ENCODE assay signal across 17 cellular contexts in the genomic region with DNA sequence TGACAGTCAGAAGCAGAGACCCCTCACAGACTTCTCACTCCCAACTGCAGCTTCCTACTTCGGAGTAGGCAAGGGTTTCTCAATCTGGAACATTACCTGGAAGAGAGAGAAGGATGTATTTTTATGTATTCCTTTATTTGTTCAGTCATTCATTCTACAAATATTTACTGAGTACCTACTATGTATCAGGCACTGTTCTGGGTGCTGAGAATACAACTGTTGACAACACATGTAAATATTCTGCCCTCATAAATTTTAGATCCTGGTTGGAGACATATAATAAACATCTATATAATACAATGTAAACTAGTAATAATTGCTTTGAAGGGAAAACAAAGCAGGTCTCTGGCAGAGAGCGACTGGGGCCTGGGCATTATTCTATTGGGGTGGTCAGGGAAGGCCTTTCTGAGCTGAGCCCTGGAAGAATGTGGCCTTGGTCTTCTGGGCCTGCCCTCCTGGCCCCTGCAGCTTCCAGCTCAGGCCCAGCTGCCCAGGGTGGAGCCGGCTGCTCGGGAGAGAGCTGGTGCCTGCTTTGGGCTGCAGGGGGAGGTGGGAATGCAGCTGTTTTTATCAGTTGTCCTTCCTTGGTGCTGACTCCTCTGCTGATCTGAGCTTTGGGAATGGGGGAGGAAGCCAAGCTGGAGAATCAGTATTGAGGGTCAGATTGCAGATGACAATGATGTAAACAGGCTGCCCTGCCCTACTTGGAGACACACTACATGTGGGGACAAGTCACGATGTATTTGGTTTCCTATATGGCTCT. TPM values are rescaled to one million over a fixed set of nuclear protein-coding genes. Genes with fewer than 3 reads are reported as not detected.
A peak's percentile ranks its signal among the peaks of the same experiment; 100 is the strongest.
DNase-seq lines count a peak whose midpoint lies in the region; ATAC-seq and TF ChIP-seq lines count a peak whose summit lies in the region.
"Had no signal": no experiment of that assay in that cellular context is flagged by ENCODE, and none has a peak within 500 bp of the region (broad histone marks: within the 10 kb centered on the region; RNA-seq: fewer than 3 reads in every experiment).

No MANE protein-coding gene starts in this region.

- no peak overlapping the region for H3K4me3 Mint-ChIP-seq in mesothelial cell of epicardium
- H3K4me3 Mint-ChIP-seq in effector memory CD8-positive, alpha-beta T cell = no peak overlapping the region
- H3K4me3 Mint-ChIP-seq: naive B cell; stimulated activated naive CD8-positive, alpha-beta T cell treated with anti-CD3 and anti-CD28 coated beads, Interleukin-15, Interleukin-2, amounts not matched to agents 100 ng/mL and 50 ng/mL, for 24 hours had no signal

- H3K27me3 ChIP-seq in skeletal muscle tissue (ENCODE audit: control insufficient read depth in 3 of 3, insufficient read depth in 3 of 3, low read length in 3 of 3) = no peaks in the 10 kb centered on the region
- H3K27me3 ChIP-seq in breast epithelium = no peaks in the 10 kb centered on the region
- H3K27me3 ChIP-seq: BLaER1 treated with 17β-estradiol and CSF1 and Interleukin-3, amounts not matched to agents 10 nM and 100 nM had no signal

- no peaks in the 10 kb centered on the region for H3K27me3 Mint-ChIP-seq in mesothelial cell of epicardium (ENCODE audit: low read depth)
- peaks cover 7 to 41% of the 10 kb centered on the region in 2 donors for H3K27me3 Mint-ChIP-seq in effector memory CD8-positive, alpha-beta T cell

- TF ChIP-seq CTCF in epithelial cell of esophagus (IDR thresholded peaks at IDR 0.05; ENCODE audit: insufficient read depth, low read depth, low read length, missing control alignments) = no peak
- no peak for TF ChIP-seq CTCF in mesothelial cell of epicardium (IDR thresholded peaks at IDR 0.05; ENCODE audit: unreplicated experiment)
- TF ChIP-seq CTCF in breast epithelium (IDR thresholded peaks at IDR 0.05) = no peak

- H3K36me3 Mint-ChIP-seq in mesothelial cell of epicardium = no peaks in the 10 kb centered on the region
- no peaks in the 10 kb centered on the region for H3K36me3 Mint-ChIP-seq in effector memory CD8-positive, alpha-beta T cell (ENCODE audit: insufficient read depth)
- H3K36me3 Mint-ChIP-seq: naive B cell had no signal

- H3K27ac ChIP-seq in skeletal muscle tissue (ENCODE audit: low read depth, low read length) (peak overlapping the region; percentile 11), breast epithelium (no peak overlapping the region)
- H3K27ac ChIP-seq: BLaER1 treated with 17β-estradiol and CSF1 and Interleukin-3, amounts not matched to agents 10 nM and 100 nM had no signal

- DNase-seq in Right ventricle myocardium inferior (ENCODE audit: missing footprints) (no peak), cardiac septum (ENCODE audit: low spot score) (no peak), epithelial cell of esophagus (ENCODE audit: low read depth) (peak; percentile 24), mesothelial cell of epicardium (ENCODE audit: low spot score in 2 of 2, unreplicated experiment in 2 of 2) (no peak), breast epithelium (ENCODE audit: low spot score in 2 of 2) (no peak)
- DNase-seq in effector memory CD8-positive, alpha-beta T cell = no peak
- DNase-seq: 8988T, activated gamma-delta T cell treated with Interleukin-2 at 50 U/mL for 16 hours, amygdala, foreskin melanocyte, naive B cell, NCI-H2227 treated with DMSO at 0.1 percent for 48 hours, trophoblast cell had no signal

- H3K9me3 ChIP-seq in skeletal muscle tissue (ENCODE audit: control insufficient read depth in 3 of 3, low read length in 3 of 3) (no peaks in the 10 kb centered on the region), breast epithelium (no peaks in the 10 kb centered on the region)
- H3K9me3 ChIP-seq: BLaER1 treated with 17β-estradiol and CSF1 and Interleukin-3, amounts not matched to agents 10 nM and 100 nM had no signal

- H3K4me3 ChIP-seq in epithelial cell of esophagus (ENCODE audit: low read length) = no peak overlapping the region
- H3K4me3 ChIP-seq in skeletal muscle tissue (ENCODE audit: low read length in 3 of 3) = no peak overlapping the region
- H3K4me3 ChIP-seq in breast epithelium = no peak overlapping the region
- H3K4me3 ChIP-seq: BLaER1 treated with 17β-estradiol and CSF1 and Interleukin-3, amounts not matched to agents 10 nM and 100 nM had no signal

- H3K36me3 ChIP-seq in skeletal muscle tissue (ENCODE audit: control insufficient read depth in 3 of 3, insufficient read depth in 3 of 3, low read length in 3 of 3) = no peaks in the 10 kb centered on the region
- H3K36me3 ChIP-seq in breast epithelium = no peaks in the 10 kb centered on the region
- H3K36me3 ChIP-seq: BLaER1 treated with 17β-estradiol and CSF1 and Interleukin-3, amounts not matched to agents 10 nM and 100 nM had no signal

- TF ChIP-seq POLR2A in breast epithelium (IDR thresholded peaks at IDR 0.05) = no peak

- H3K9ac ChIP-seq in skeletal muscle tissue (ENCODE audit: low read depth in 1 of 3, low read length in 3 of 3) = peak overlapping the region; percentile 17 to 57 (median 23)
- H3K9ac ChIP-seq: BLaER1 treated with 17β-estradiol and CSF1 and Interleukin-3, amounts not matched to agents 10 nM and 100 nM had no signal

- peaks cover 22% of the 10 kb centered on the region for H3K4me1 Mint-ChIP-seq in mesothelial cell of epicardium
- no peaks in the 10 kb centered on the region for H3K4me1 Mint-ChIP-seq in effector memory CD8-positive, alpha-beta T cell (ENCODE audit: low read depth in 2 of 2)
- H3K4me1 Mint-ChIP-seq: naive B cell had no signal

- ATAC-seq in Right ventricle myocardium inferior (peak; percentile 23), HG03439 (IDR thresholded peaks at IDR 0.05; ENCODE audit: unreplicated experiment) (no peak)
- no peak for ATAC-seq in effector memory CD8-positive, alpha-beta T cell (replicated peaks)

- H3K9me3 Mint-ChIP-seq in mesothelial cell of epicardium = no peaks in the 10 kb centered on the region
- H3K9me3 Mint-ChIP-seq in effector memory CD8-positive, alpha-beta T cell = no peaks in the 10 kb centered on the region
- H3K9me3 Mint-ChIP-seq: naive B cell; stimulated activated naive CD8-positive, alpha-beta T cell treated with anti-CD3 and anti-CD28 coated beads, Interleukin-15, Interleukin-2, amounts not matched to agents 100 ng/mL and 50 ng/mL, for 24 hours had no signal

- H3K4me1 ChIP-seq in skeletal muscle tissue (ENCODE audit: control insufficient read depth in 3 of 3, insufficient read depth in 3 of 3, low read length in 3 of 3) (peaks cover 41 to 52% (median 41%) of the 10 kb centered on the region in 3 donors), breast epithelium (no peaks in the 10 kb centered on the region)

- intact Hi-C loops in Right ventricle myocardium inferior (cut with DNase I) (loop anchor here (5.0 kb wide), 1 partner anchor 39 kb away; no protein-coding TSS in a partner anchor), cardiac septum (cut with DNase I) (no loop called here), breast epithelium (cut with DNase I; ENCODE audit: low total_unique reads) (no loop called here)

- H3K27ac Mint-ChIP-seq in mesothelial cell of epicardium = peak overlapping the region; percentile 80
- H3K27ac Mint-ChIP-seq in effector memory CD8-positive, alpha-beta T cell = no peak overlapping the region
- H3K27ac Mint-ChIP-seq: naive B cell; stimulated activated naive CD8-positive, alpha-beta T cell treated with anti-CD3 and anti-CD28 coated beads, Interleukin-15, Interleukin-2, amounts not matched to agents 100 ng/mL and 50 ng/mL, for 24 hours had no signal

RNA-seq across cellular contexts. Expression of gene PKNOX2, which starts 46.8 kb away (rescaled TPM):
- 9.1 TPM for total RNA-seq in Right ventricle myocardium inferior
- 7.1 TPM for total RNA-seq in cardiac septum
- total RNA-seq in mesothelial cell of epicardium = 20.4 to 23.1 TPM (median 22.2 TPM) in 3 replicates
- 6.8 TPM for total RNA-seq in skeletal muscle tissue
- total RNA-seq in breast epithelium = 1 to 10 TPM in 1 of 3 donors, under 1 TPM in 2; 0.32 to 1.0 (median 0.66) TPM
